ENCODE assay signal across 25 cellular contexts in genomic region chr7:38502289-38502688, GRCh38.
"Had no signal": no experiment of that assay in that cellular context is flagged by ENCODE, and none has a peak within 500 bp of the region (broad histone marks: within the 10 kb centered on the region; RNA-seq: fewer than 3 reads in every experiment).

No MANE protein-coding gene starts in this region.

- H3K4me1 ChIP-seq: breast epithelium, esophagus squamous epithelium, pancreas, prostate gland, thyroid gland, upper lobe of right lung had no signal

- H3K9me3 ChIP-seq: breast epithelium, esophagus squamous epithelium, pancreas, prostate gland, thyroid gland, upper lobe of right lung had no signal

- H3K4me3 ChIP-seq: breast epithelium, esophagus squamous epithelium, pancreas, prostate gland, skin epidermis, thyroid gland, upper lobe of right lung had no signal

- DNase-seq: activated CD4-positive, alpha-beta T cell treated with anti-CD3 and anti-CD28 coated beads for 4 hours; activated CD4-positive, alpha-beta T cell treated with anti-CD3 and anti-CD28 coated beads, Interleukin-2, amount 50 U/mL, for 4 hours; activated naive CD4-positive, alpha-beta T cell; activated T-cell treated with anti-CD3 and anti-CD28 coated beads for 4 hours; activated T-cell treated with anti-CD3 and anti-CD28 coated beads, Interleukin-2, amount 50 U/mL, for 72 hours; esophagus squamous epithelium; foreskin melanocyte; left colon; naive thymus-derived CD8-positive, alpha-beta T cell; nucleus accumbens; pancreas; retina; stimulated activated CD4-positive, alpha-beta T cell treated with anti-CD3 and anti-CD28 coated beads, Interleukin-4, amount 100 ng/mL, for 24 hours; stimulated activated naive CD8-positive, alpha-beta T cell treated with anti-CD3 and anti-CD28 coated beads, Interleukin-15, amount 100 ng/mL, for 72 hours; substantia nigra; thyroid gland; upper lobe of right lung had no signal

- H3K27me3 ChIP-seq: breast epithelium, esophagus squamous epithelium, pancreas, thyroid gland, upper lobe of right lung had no signal

- H3K36me3 ChIP-seq: breast epithelium, esophagus squamous epithelium, pancreas, prostate gland, thyroid gland, upper lobe of right lung had no signal

- ATAC-seq: activated naive CD4-positive, alpha-beta T cell treated with anti-CD3 and anti-CD28 coated beads, Interleukin-2, amount 50 U/mL, for 72 hours; activated T-cell treated with anti-CD3 and anti-CD28 coated beads, Interleukin-2, amount 50 U/mL, for 72 hours; left colon; naive thymus-derived CD8-positive, alpha-beta T cell; pancreas; sciatic nerve; stimulated activated effector memory CD8-positive, alpha-beta T cell treated with anti-CD3 and anti-CD28 coated beads, Interleukin-12 subunit alpha, Interleukin-12 subunit beta, amount 100 ng/mL, for 72 hours; stimulated activated naive CD8-positive, alpha-beta T cell treated with anti-CD3 and anti-CD28 coated beads, Interleukin-15, amount 100 ng/mL, for 72 hours; upper lobe of right lung had no signal

- FAIRE-seq: keratinocyte, pancreas had no signal

- H3K27ac ChIP-seq: breast epithelium, epithelial cell of prostate, esophagus squamous epithelium, pancreas, prostate gland, skin epidermis, thyroid gland, upper lobe of right lung had no signal
